Comparison of ENCODE assay signal across 11 cellular contexts in genomic region chr11:125315088-125315740, GRCh38.
DNase-seq lines count a peak whose midpoint lies in the region; ATAC-seq and TF ChIP-seq lines count a peak whose summit lies in the region.
"Had no signal": no experiment of that assay in that cellular context is flagged by ENCODE, and none has a peak within 500 bp of the region (broad histone marks: within the 10 kb centered on the region; RNA-seq: fewer than 3 reads in every experiment).

No MANE protein-coding gene starts in this region.

- no peaks in the 10 kb centered on the region for H3K4me1 ChIP-seq in breast epithelium
- H3K4me1 ChIP-seq in upper lobe of right lung: peaks cover 7% of the 10 kb centered on the region
- H3K4me1 ChIP-seq: parathyroid adenoma had no signal

- CTCF ChIA-PET in MCF 10A (lab: Yijun Ruan, JAX): interaction anchor here (0.6 kb wide), 1 partner anchor 167 kb away, joined by 3 read pairs; no protein-coding TSS in a partner anchor

- ATAC-seq in left lobe of liver (no peak), upper lobe of right lung (peak; percentile 18)

- H3K4me1 Mint-ChIP-seq in MCF 10A (ENCODE audit: insufficient read depth, unreplicated experiment): no peaks in the 10 kb centered on the region
- H3K4me1 Mint-ChIP-seq: activated CD4-positive, alpha-beta memory T cell treated with anti-CD3 and anti-CD28 coated beads, Interleukin-2, amount 10 ng/mL, durations not matched to agents 7 days and 5 days; activated naive CD8-positive, alpha-beta T cell treated with anti-CD3 and anti-CD28 coated beads, Interleukin-2, amount 10 ng/mL, durations not matched to agents 7 days and 5 days had no signal

- no TSS peak for BruUV-seq in MCF 10A (replicated peaks; lab: Mats Ljungman, UMichigan)

- H3K4me3 ChIP-seq in breast epithelium (no peak overlapping the region), upper lobe of right lung (no peak overlapping the region)

- no peaks in the 10 kb centered on the region for H3K27me3 Mint-ChIP-seq in MCF 10A (ENCODE audit: insufficient read depth, unreplicated experiment)

- H3K9me3 Mint-ChIP-seq in MCF 10A (ENCODE audit: unreplicated experiment): peaks cover 7% of the 10 kb centered on the region
- H3K9me3 Mint-ChIP-seq: activated CD4-positive, alpha-beta memory T cell treated with anti-CD3 and anti-CD28 coated beads, Interleukin-2, amount 10 ng/mL, durations not matched to agents 7 days and 5 days; activated naive CD8-positive, alpha-beta T cell treated with anti-CD3 and anti-CD28 coated beads, Interleukin-2, amount 10 ng/mL, durations not matched to agents 7 days and 5 days had no signal

- TF ChIP-seq CTCF in MCF 10A (IDR thresholded peaks at IDR 0.05; ENCODE audit: unreplicated experiment) (no peak), breast epithelium (IDR thresholded peaks at IDR 0.05) (no peak), upper lobe of right lung (IDR thresholded peaks at IDR 0.05) (no peak), GM13977 (IDR thresholded peaks at IDR 0.05; ENCODE audit: extremely low read depth, insufficient read depth, missing control alignments) (no peak)

- POLR2A ChIA-PET in MCF 10A (lab: Yijun Ruan, JAX): no interaction called here

- no peak overlapping the region for H3K4me3 Mint-ChIP-seq in MCF 10A (ENCODE audit: unreplicated experiment)
- H3K4me3 Mint-ChIP-seq: activated CD4-positive, alpha-beta memory T cell treated with anti-CD3 and anti-CD28 coated beads, Interleukin-2, amount 10 ng/mL, durations not matched to agents 7 days and 5 days; activated naive CD8-positive, alpha-beta T cell treated with anti-CD3 and anti-CD28 coated beads, Interleukin-2, amount 10 ng/mL, durations not matched to agents 7 days and 5 days had no signal

- H3K9me3 ChIP-seq in breast epithelium (no peaks in the 10 kb centered on the region), upper lobe of right lung (no peaks in the 10 kb centered on the region)

- no peak overlapping the region for H3K27ac Mint-ChIP-seq in MCF 10A (ENCODE audit: low read depth, unreplicated experiment)
- H3K27ac Mint-ChIP-seq: activated CD4-positive, alpha-beta memory T cell treated with anti-CD3 and anti-CD28 coated beads, Interleukin-2, amount 10 ng/mL, durations not matched to agents 7 days and 5 days; activated naive CD8-positive, alpha-beta T cell treated with anti-CD3 and anti-CD28 coated beads, Interleukin-2, amount 10 ng/mL, durations not matched to agents 7 days and 5 days had no signal

- H3K27ac ChIP-seq in breast epithelium: no peak overlapping the region
- H3K27ac ChIP-seq in upper lobe of right lung: peak overlapping the region; percentile 24
- H3K27ac ChIP-seq: parathyroid adenoma had no signal

- no peak for TF ChIP-seq POLR2A in breast epithelium (IDR thresholded peaks at IDR 0.05)

- peak; percentile 65 for DNase-seq in MCF 10A (ENCODE audit: unreplicated experiment)
- DNase-seq in breast epithelium (ENCODE audit: low spot score in 2 of 2): no peak
- peak; percentile 60 for DNase-seq in astrocyte of the hippocampus (ENCODE audit: low read depth, low spot score)
- peak; percentile 49 for DNase-seq in left lobe of liver (ENCODE audit: low spot score)
- DNase-seq in upper lobe of right lung: no peak
- no peak for DNase-seq in activated CD4-positive, CD25-positive, alpha-beta regulatory T cell treated with anti-CD3 and anti-CD28 coated beads, Interleukin-2, amount 50 U/mL, for 72 hours
- no peak for DNase-seq in stimulated activated CD4-positive, alpha-beta T cell treated with anti-CD3 and anti-CD28 coated beads, Interleukin-12 subunit alpha, Interleukin-12 subunit beta, amount 100 ng/mL, for 4 hours
- no peak for DNase-seq in GM13977 (ENCODE audit: low spot score)
- DNase-seq: activated CD4-positive, alpha-beta memory T cell treated with anti-CD3 and anti-CD28 coated beads, Interleukin-2, amount 10 ng/mL, durations not matched to agents 7 days and 5 days; activated naive CD8-positive, alpha-beta T cell treated with anti-CD3 and anti-CD28 coated beads, Interleukin-2, amount 10 ng/mL, durations not matched to agents 7 days and 5 days had no signal

- H3K36me3 ChIP-seq in breast epithelium: no peaks in the 10 kb centered on the region
- H3K36me3 ChIP-seq in upper lobe of right lung: no peaks in the 10 kb centered on the region

- H3K36me3 Mint-ChIP-seq in MCF 10A (ENCODE audit: insufficient read depth, unreplicated experiment): no peaks in the 10 kb centered on the region
- H3K36me3 Mint-ChIP-seq: activated naive CD8-positive, alpha-beta T cell treated with anti-CD3 and anti-CD28 coated beads, Interleukin-2, amount 10 ng/mL, durations not matched to agents 7 days and 5 days had no signal

- in situ Hi-C loops in GM13977 (cut with MboI; ENCODE audit: low pct_unique_long_range_greater_than_20kb, low sequenced_read_pairs, unreplicated experiment): no loop called here

- H3K27me3 ChIP-seq in breast epithelium (no peaks in the 10 kb centered on the region), upper lobe of right lung (no peaks in the 10 kb centered on the region)

- intact Hi-C loops in MCF 10A (cut with micrococcal nuclease) (no loop called here), breast epithelium (cut with DNase I; ENCODE audit: low total_unique reads) (no loop called here), upper lobe of right lung (cut with DNase I) (no loop called here)

Comparison
In these comparisons a context has a peak if more than half of its experiments do, and no peak if none do; other contexts are left out.
1. DNase-seq: peak in MCF 10A (single experiment), astrocyte of the hippocampus (single experiment) and left lobe of liver (single experiment); none in breast epithelium (0 of 2), upper lobe of right lung (single experiment), activated CD4-positive, CD25-positive, alpha-beta regulatory T cell treated with anti-CD3 and anti-CD28 coated beads, Interleukin-2, amount 50 U/mL, for 72 hours (single experiment), stimulated activated CD4-positive, alpha-beta T cell treated with anti-CD3 and anti-CD28 coated beads, Interleukin-12 subunit alpha, Interleukin-12 subunit beta, amount 100 ng/mL, for 4 hours (single experiment) and GM13977 (single experiment).